In genomic region chr3:138184994-138185393, GRCh38 we compare ENCODE assay signal across 23 cellular contexts. TPM values are rescaled to one million over a fixed set of nuclear protein-coding genes. Genes with fewer than 3 reads are reported as not detected.
A peak's percentile ranks its signal among the peaks of the same experiment; 100 is the strongest.
DNase-seq lines count a peak whose midpoint lies in the region; ATAC-seq and TF ChIP-seq lines count a peak whose summit lies in the region.
"Had no signal": no experiment of that assay in that cellular context is flagged by ENCODE, and none has a peak within 500 bp of the region (broad histone marks: within the 10 kb centered on the region; RNA-seq: fewer than 3 reads in every experiment).

No MANE protein-coding gene starts in this region.

- H3K9me1 ChIP-seq in IMR-90 (ENCODE audit: insufficient read depth, low read length), result 0 out of 2 replicates have a peak, but pooled peaks cover 3% of the 10 kb centered on the region

- H3K79me1 ChIP-seq in IMR-90 (ENCODE audit: low read depth in 1 of 2, low read length in 2 of 2), result peaks cover 8 to 12% of the 10 kb centered on the region in 2 experiments; a peak in 3 of 4 replicates

- no peak overlapping the region for H2BK15ac ChIP-seq in IMR-90 (ENCODE audit: low read depth, low read length)

- H4K20me1 ChIP-seq in IMR-90 (ENCODE audit: insufficient read depth, low read length), result peaks cover 5% of the 10 kb centered on the region

- peaks cover 4% of the 10 kb centered on the region for H3K27me3 ChIP-seq in IMR-90 (ENCODE audit: control insufficient read depth, insufficient read depth, low read length)
- H3K27me3 ChIP-seq: tibial nerve had no signal

- in situ Hi-C loops in IMR-90 (cut with MboI; ENCODE audit: low sequenced_read_pairs), result no loop called here

- no TSS peak for BruUV-seq in IMR-90 (replicated peaks; lab: Mats Ljungman, UMichigan)

- no peak for ATAC-seq in IMR-90 (ENCODE audit: low read depth)
- ATAC-seq in HG02970 (IDR thresholded peaks at IDR 0.05; ENCODE audit: low FRiP score, unreplicated experiment), result no peak
- ATAC-seq in GM21825 (IDR thresholded peaks at IDR 0.05; ENCODE audit: unreplicated experiment), result no peak
- no peak for ATAC-seq in left lobe of liver
- ATAC-seq: heart left ventricle, HepG2 had no signal

- intact Hi-C loops in IMR-90 (cut with micrococcal nuclease), result loop anchor here (5.0 kb wide), 3 partner anchors 37 to 142 kb away; partner anchors contain the start of gene NME9

- dilution Hi-C loops in IMR-90 (cut with HindIII; ENCODE audit: low sequenced_read_pairs, unreplicated experiment), result no loop called here

- no CpG with 5 or more reads among the region's 3 CpGs for WGBS in IMR-90 (ENCODE audit: extremely low coverage in 2 of 2, insufficient read length in 1 of 2), 2 experiments

- H3K4me3 ChIP-seq in IMR-90 (ENCODE audit: insufficient read depth, low read depth, low read length), result no peak overlapping the region
- H3K4me3 ChIP-seq: heart left ventricle, tibial nerve had no signal

- H3K18ac ChIP-seq in IMR-90 (ENCODE audit: low read depth, low read length), result no peak overlapping the region

- H3K56ac ChIP-seq in IMR-90 (ENCODE audit: extremely low read depth, insufficient read depth, low read length), result no peak overlapping the region

- no peak overlapping the region for H2AFZ ChIP-seq in IMR-90 (replicated peaks; ENCODE audit: low read length, poor library complexity)

- no peaks in the 10 kb centered on the region for H3K36me3 ChIP-seq in IMR-90 (ENCODE audit: control insufficient read depth, insufficient read depth, low read length)
- H3K36me3 ChIP-seq: tibial nerve had no signal

- TF ChIP-seq POLR2A in IMR-90 (IDR thresholded peaks at IDR 0.05; ENCODE audit: low read depth, low read length), result no peak

- H3K27me3 Mint-ChIP-seq in neural crest cell (ENCODE audit: low read depth), result peaks cover 64% of the 10 kb centered on the region
- H3K27me3 Mint-ChIP-seq: stimulated activated naive CD8-positive, alpha-beta T cell treated with anti-CD3 and anti-CD28 coated beads, Interleukin-15, Interleukin-2, amounts not matched to agents 100 ng/mL and 50 ng/mL, for 24 hours had no signal

- no peak overlapping the region for H2BK5ac ChIP-seq in IMR-90 (ENCODE audit: low read depth, low read length, poor library complexity, severe bottlenecking)

- H3K23ac ChIP-seq in IMR-90 (ENCODE audit: low read depth, low read length), result no peak overlapping the region

- no peak overlapping the region for H3K4ac ChIP-seq in IMR-90 (ENCODE audit: low read depth, low read length)

- no peak overlapping the region for H2AK5ac ChIP-seq in IMR-90 (ENCODE audit: low read depth, low read length)

- no peak for TF ChIP-seq RAD21 in IMR-90 (IDR thresholded peaks at IDR 0.05; ENCODE audit: low read length)

- H3K4me3 Mint-ChIP-seq in neural crest cell, result peak overlapping the region; percentile 98
- H3K4me3 Mint-ChIP-seq: stimulated activated naive CD8-positive, alpha-beta T cell treated with anti-CD3 and anti-CD28 coated beads, Interleukin-15, Interleukin-2, amounts not matched to agents 100 ng/mL and 50 ng/mL, for 24 hours had no signal

- no peak overlapping the region for H4K5ac ChIP-seq in IMR-90 (ENCODE audit: low read depth, low read length)

- peaks cover 2% of the 10 kb centered on the region; the same call in 1 of the 2 replicates for H3K4me1 ChIP-seq in IMR-90 (ENCODE audit: control insufficient read depth, insufficient read depth, low read length)

- no peak for TF ChIP-seq CTCF in IMR-90 (conservative IDR thresholded peaks at IDR 0.05; ENCODE audit: low read depth, low read length)
- TF ChIP-seq CTCF in neural crest cell (conservative IDR thresholded peaks at IDR 0.05), result no peak

- no peaks in the 10 kb centered on the region for H3K9me3 Mint-ChIP-seq in neural crest cell
- H3K9me3 Mint-ChIP-seq: naive B cell; stimulated activated naive CD8-positive, alpha-beta T cell treated with anti-CD3 and anti-CD28 coated beads, Interleukin-15, Interleukin-2, amounts not matched to agents 100 ng/mL and 50 ng/mL, for 24 hours had no signal

- H2BK20ac ChIP-seq in IMR-90 (ENCODE audit: low read depth, low read length), result no peak overlapping the region

- H4K91ac ChIP-seq in IMR-90 (ENCODE audit: insufficient read depth, low read depth, low read length), result no peak overlapping the region

- no peak overlapping the region for H3K14ac ChIP-seq in IMR-90 (replicated peaks; ENCODE audit: low read depth, low read length)

- H2BK120ac ChIP-seq in IMR-90 (ENCODE audit: low read depth, low read length), result no peak overlapping the region

- no peak overlapping the region for H3K27ac Mint-ChIP-seq in neural crest cell (ENCODE audit: unreplicated experiment)
- H3K27ac Mint-ChIP-seq: naive B cell; stimulated activated naive CD8-positive, alpha-beta T cell treated with anti-CD3 and anti-CD28 coated beads, Interleukin-15, Interleukin-2, amounts not matched to agents 100 ng/mL and 50 ng/mL, for 24 hours had no signal

- no peak overlapping the region for H4K8ac ChIP-seq in IMR-90 (ENCODE audit: low read depth in 2 of 2, low read length in 2 of 2)

- no peak overlapping the region for H3K9ac ChIP-seq in IMR-90 (ENCODE audit: low read depth, low read length)

- H3K9me3 ChIP-seq in IMR-90 (ENCODE audit: control insufficient read depth, insufficient read depth, low read length), result no peaks in the 10 kb centered on the region
- H3K9me3 ChIP-seq: heart left ventricle, tibial nerve had no signal

- POLR2A ChIA-PET in IMR-90 (lab: Charles Lee; ENCODE audit: unreplicated experiment), result no interaction called here

- H3K4me2 ChIP-seq in IMR-90 (ENCODE audit: low read depth, low read length), result no peak overlapping the region

- no peak overlapping the region for H3K27ac ChIP-seq in IMR-90 (ENCODE audit: insufficient read depth, low read length)
- H3K27ac ChIP-seq: heart left ventricle, tibial nerve, VCaP had no signal

- CTCF ChIA-PET in IMR-90 (lab: Yijun Ruan, JAX), result no interaction called here

- H2AK9ac ChIP-seq in IMR-90 (replicated peaks; ENCODE audit: low read depth, low read length, poor library complexity), result no peak overlapping the region

- peaks cover 33% of the 10 kb centered on the region for H3K4me1 Mint-ChIP-seq in neural crest cell

- peak; percentile 8 for DNase-seq in EL
- peak; percentile 13 for DNase-seq in IMR-90
- DNase-seq in dermis blood vessel endothelial cell, result peak; percentile 6
- DNase-seq in neural crest cell (ENCODE audit: low read depth, low spot score), result no peak
- DNase-seq in activated CD8-positive, alpha-beta memory T cell treated with anti-CD3 and anti-CD28 coated beads, Interleukin-2, amount 50 U/mL, for 4 hours, result no peak
- no peak for DNase-seq in left lobe of liver (ENCODE audit: low spot score)
- DNase-seq: activated CD4-positive, alpha-beta T cell treated with anti-CD3 and anti-CD28 coated beads, Interleukin-2, amount 50 U/mL, for 48 hours; activated naive CD4-positive, alpha-beta T cell treated with Interleukin-2 at 50 U/mL for 16 hours; activated T-cell treated with anti-CD3 and anti-CD28 coated beads for 4 hours; AML-193; heart left ventricle; MV-4-11; naive B cell; NCI-H1930; posterior cingulate gyrus had no signal

- no peaks in the 10 kb centered on the region for H3K36me3 Mint-ChIP-seq in neural crest cell (ENCODE audit: low read depth)

TF ChIP-seq in IMR-90, 13 proteins besides CTCF, POLR2A, EP300 and RAD21:
- no peak for TF ChIP-seq ELK1 (IDR thresholded peaks at IDR 0.05; ENCODE audit: borderline replicate concordance, low read depth, low read length)
- no peak for TF ChIP-seq FOS (IDR thresholded peaks at IDR 0.05; ENCODE audit: low read depth, low read length)
- TF ChIP-seq, protein P1, sequence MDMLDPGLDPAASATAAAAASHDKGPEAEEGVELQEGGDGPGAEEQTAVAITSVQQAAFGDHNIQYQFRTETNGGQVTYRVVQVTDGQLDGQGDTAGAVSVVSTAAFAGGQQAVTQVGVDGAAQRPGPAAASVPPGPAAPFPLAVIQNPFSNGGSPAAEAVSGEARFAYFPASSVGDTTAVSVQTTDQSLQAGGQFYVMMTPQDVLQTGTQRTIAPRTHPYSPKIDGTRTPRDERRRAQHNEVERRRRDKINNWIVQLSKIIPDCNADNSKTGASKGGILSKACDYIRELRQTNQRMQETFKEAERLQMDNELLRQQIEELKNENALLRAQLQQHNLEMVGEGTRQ (IDR thresholded peaks at IDR 0.05; ENCODE audit: low read depth, low read length), result no peak
- TF ChIP-seq MAZ (IDR thresholded peaks at IDR 0.05; ENCODE audit: borderline replicate concordance, low read depth, low read length), result no peak
- TF ChIP-seq MAFK (IDR thresholded peaks at IDR 0.05; ENCODE audit: low read depth, low read length), result no peak
- no peak for TF ChIP-seq CHD1 (IDR thresholded peaks at IDR 0.05; ENCODE audit: low read depth, low read length)
- no peak for TF ChIP-seq BHLHE40 (IDR thresholded peaks at IDR 0.05; ENCODE audit: low read depth, low read length)
- no peak for TF ChIP-seq RCOR1 (IDR thresholded peaks at IDR 0.05; ENCODE audit: insufficient replicate concordance, low read length)

RNA-seq across cellular contexts. Expression of gene ARMC8, which starts 2.1 kb away (rescaled TPM):
- total RNA-seq in IMR-90 (2012; rRNA removed), result 66.7 and 75.1 TPM in 2 replicates
- polyA plus RNA-seq in IMR-90 (2012; rRNA removed), result 39.1 and 45.7 TPM in 2 replicates
- polyA plus RNA-seq in IMR-90 (2012; cell fraction: cytosol; rRNA removed), result 10.4 and 30.9 TPM in 2 replicates
- 9.0 and 32.7 TPM in 2 replicates for polyA plus RNA-seq in IMR-90 (2012; cell fraction: nucleus; rRNA removed; ENCODE audit: low replicate concordance)
- total RNA-seq in dermis blood vessel endothelial cell, result 54.5 and 59.6 TPM in 2 replicates
- total RNA-seq in neural crest cell, result 40.0 and 50.7 TPM in 2 replicates
- total RNA-seq in left lobe of liver, result 14.0 TPM

RNA-seq across cellular contexts. Expression of gene DBR1, which starts 10.3 kb away (rescaled TPM):
- total RNA-seq in IMR-90 (2012; rRNA removed), result 12.5 and 17.5 TPM in 2 replicates
- polyA plus RNA-seq in IMR-90 (2012; rRNA removed), result 6.9 and 7.6 TPM in 2 replicates
- polyA plus RNA-seq in IMR-90 (2012; cell fraction: cytosol; rRNA removed), result 2.6 and 3.5 TPM in 2 replicates
- polyA plus RNA-seq in IMR-90 (2012; cell fraction: nucleus; rRNA removed; ENCODE audit: low replicate concordance), result 2.4 and 5.6 TPM in 2 replicates
- total RNA-seq in dermis blood vessel endothelial cell, result 16.0 and 18.5 TPM in 2 replicates
- total RNA-seq in neural crest cell, result 23.0 and 25.6 TPM in 2 replicates
- 5.6 TPM for total RNA-seq in left lobe of liver

RNA-seq across cellular contexts. Expression of gene A4GNT, which starts 52.8 kb away (rescaled TPM):
- total RNA-seq in IMR-90 (2012; rRNA removed) (not detected in 2 replicates), dermis blood vessel endothelial cell (not detected in 2 replicates), neural crest cell (not detected in 2 replicates), left lobe of liver (not detected)
- not detected in 2 replicates for polyA plus RNA-seq in IMR-90 (2012; rRNA removed)
- polyA plus RNA-seq in IMR-90 (2012; cell fraction: cytosol; rRNA removed), result not detected in 2 replicates
- polyA plus RNA-seq in IMR-90 (2012; cell fraction: nucleus; rRNA removed; ENCODE audit: low replicate concordance), result not detected in 2 replicates
- total RNA-seq: astrocyte, heart left ventricle, HepG2, skeletal muscle tissue, tibial nerve had no signal
- polyA plus RNA-seq: heart left ventricle, HepG2 had no signal

Comparison
In these comparisons a context has a peak if more than half of its experiments do, and no peak if none do; other contexts are left out.
1. DNase-seq: peak in EL (single experiment), IMR-90 (single experiment) and dermis blood vessel endothelial cell (single experiment); none in neural crest cell (single experiment), activated CD8-positive, alpha-beta memory T cell treated with anti-CD3 and anti-CD28 coated beads, Interleukin-2, amount 50 U/mL, for 4 hours (single experiment) and left lobe of liver (single experiment).